1 cellular context compared by ENCODE assay signal in genomic region chr16:65356721-65357120, GRCh38.
A peak's percentile ranks its signal among the peaks of the same experiment; 100 is the strongest.
DNase-seq lines count a peak whose midpoint lies in the region.
"Not testable (repeated sequence)": the region's sequence is repeated elsewhere in the genome, so short reads cannot be mapped to it uniquely, and the experiment has no call there.

No MANE protein-coding gene starts in this region.

- intact Hi-C loops in posterior vena cava (cut with DNase I) = not testable (repeated sequence)

- peak; percentile 74 for DNase-seq in posterior vena cava (ENCODE audit: low spot score)
